Comparison of ENCODE assay signal across 1 cellular context in genomic region chr1:117120774-117121588, GRCh38.
TF ChIP-seq lines count a peak whose summit lies in the region.

No MANE protein-coding gene starts in this region.

TF ChIP-seq in GM23338, 12 proteins besides CTCF, POLR2A, EP300 and RAD21:
- TF ChIP-seq ZNF462 (CRISPR knock-in tag; IDR thresholded peaks at IDR 0.05) (no peak), JUNB (IDR thresholded peaks at IDR 0.05; ENCODE audit: unreplicated experiment) (no peak), ETS1 (IDR thresholded peaks at IDR 0.05) (no peak), CREB1 (CRISPR knock-in tag; IDR thresholded peaks at IDR 0.05; ENCODE audit: low read depth) (no peak), ZNF114 (CRISPR knock-in tag; IDR thresholded peaks at IDR 0.05) (no peak), POLR2AphosphoS5 (IDR thresholded peaks at IDR 0.05; ENCODE audit: low read depth) (no peak), STAT1 (IDR thresholded peaks at IDR 0.05; ENCODE audit: unreplicated experiment) (no peak), EZH2phosphoT487 (IDR thresholded peaks at IDR 0.05; ENCODE audit: unreplicated experiment) (no peak), ZNF331 (CRISPR knock-in tag; IDR thresholded peaks at IDR 0.05; ENCODE audit: low read depth) (no peak)
TF ChIP-seq in GM23338: peak in this region for 0.
